In the genomic region with DNA sequence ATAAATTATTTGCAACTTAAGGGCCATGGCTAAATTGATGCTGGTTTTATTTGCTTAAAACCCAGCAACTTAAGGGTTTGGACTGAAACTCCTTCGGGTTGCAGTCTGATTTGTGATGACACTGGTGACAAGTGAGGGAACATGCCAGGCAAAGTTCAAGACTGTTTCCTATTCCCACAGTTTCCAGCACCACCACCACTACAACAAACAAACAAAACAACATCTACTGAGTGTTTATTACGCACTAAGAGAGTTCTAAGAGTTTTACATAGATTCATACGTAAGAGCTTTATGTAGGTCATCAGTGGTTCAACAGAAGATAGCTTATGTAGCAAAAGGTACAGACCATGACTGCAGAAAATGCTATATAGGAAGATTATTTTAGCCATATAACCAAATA, we compare ENCODE assay signal across 28 cellular contexts.
"Had no signal": no experiment of that assay in that cellular context is flagged by ENCODE, and none has a peak within 500 bp of the region (broad histone marks: within the 10 kb centered on the region; RNA-seq: fewer than 3 reads in every experiment).

No MANE protein-coding gene starts in this region.

- H3K27me3 ChIP-seq: neural progenitor cell, ovary, right lobe of liver, sigmoid colon, stomach, thyroid gland, tibial nerve, upper lobe of left lung, vagina had no signal

- H2AFZ ChIP-seq: neural progenitor cell, parathyroid adenoma had no signal

- H3K4me1 ChIP-seq: neural progenitor cell, parathyroid adenoma, psoas muscle, right lobe of liver, sigmoid colon, stomach, thyroid gland, tibial nerve, upper lobe of left lung, vagina had no signal

- H3K27ac Mint-ChIP-seq: natural killer cell; nephron; neural progenitor cell; progenitor cell of endocrine pancreas; stimulated activated effector memory CD8-positive, alpha-beta T cell treated with anti-CD3 and anti-CD28 coated beads, Interleukin-12 subunit alpha, Interleukin-12 subunit beta, amount 100 ng/mL, for 72 hours; stimulated activated naive B cell treated with anti-CD40 and anti-IgM and Interleukin-4, amounts not matched to agents 10 μg/mL and 1 μg/mL and 100 μg/mL, for 72 hours; stimulated activated naive CD8-positive, alpha-beta T cell treated with anti-CD3 and anti-CD28 coated beads, Interleukin-15, Interleukin-2, amounts not matched to agents 100 ng/mL and 50 ng/mL, for 24 hours had no signal

- H3K36me3 Mint-ChIP-seq: natural killer cell; neural progenitor cell; stimulated activated effector memory CD8-positive, alpha-beta T cell treated with anti-CD3 and anti-CD28 coated beads, Interleukin-12 subunit alpha, Interleukin-12 subunit beta, amount 100 ng/mL, for 72 hours; stimulated activated naive B cell treated with anti-CD40 and anti-IgM and Interleukin-4, amounts not matched to agents 10 μg/mL and 1 μg/mL and 100 μg/mL, for 72 hours had no signal

- H3K36me3 ChIP-seq: neural progenitor cell, ovary, right lobe of liver, sigmoid colon, stomach, thoracic aorta, thyroid gland, tibial nerve, upper lobe of left lung, vagina had no signal

- H3K9me3 Mint-ChIP-seq: nephron; neural progenitor cell; stimulated activated naive CD8-positive, alpha-beta T cell treated with anti-CD3 and anti-CD28 coated beads, Interleukin-15, Interleukin-2, amounts not matched to agents 100 ng/mL and 50 ng/mL, for 24 hours had no signal

- H3K27ac ChIP-seq: neural progenitor cell, ovary, parathyroid adenoma, psoas muscle, right lobe of liver, sigmoid colon, stomach, thoracic aorta, thyroid gland, tibial nerve, upper lobe of left lung, vagina had no signal

- FAIRE-seq: small intestine, urothelium cell line had no signal

- ATAC-seq: natural killer cell; psoas muscle; right cardiac atrium; right lobe of liver; stimulated activated effector memory CD8-positive, alpha-beta T cell treated with anti-CD3 and anti-CD28 coated beads, Interleukin-12 subunit alpha, Interleukin-12 subunit beta, amount 100 ng/mL, for 72 hours; stimulated activated naive B cell treated with anti-CD40 and anti-IgM and Interleukin-4, amounts not matched to agents 10 μg/mL and 1 μg/mL and 100 μg/mL, for 72 hours had no signal

- H3K4me1 Mint-ChIP-seq: natural killer cell; nephron; neural progenitor cell; stimulated activated effector memory CD8-positive, alpha-beta T cell treated with anti-CD3 and anti-CD28 coated beads, Interleukin-12 subunit alpha, Interleukin-12 subunit beta, amount 100 ng/mL, for 72 hours; stimulated activated naive B cell treated with anti-CD40 and anti-IgM and Interleukin-4, amounts not matched to agents 10 μg/mL and 1 μg/mL and 100 μg/mL, for 72 hours had no signal

- H3K9me3 ChIP-seq: ovary, right lobe of liver, sigmoid colon, thoracic aorta, thyroid gland, tibial nerve, upper lobe of left lung, vagina had no signal

- DNase-seq: natural killer cell; occipital lobe; ovary; posterior cingulate gyrus; psoas muscle; right cardiac atrium; right lobe of liver; sigmoid colon; small intestine; stimulated activated CD4-positive, alpha-beta T cell treated with anti-CD3 and anti-CD28 coated beads, Interleukin-15, amount 100 ng/mL, for 24 hours; stimulated activated CD4-positive, alpha-beta T cell treated with anti-CD3 and anti-CD28 coated beads, Interleukin-2, amount 100 ng/mL, for 24 hours; stimulated activated CD4-positive, alpha-beta T cell treated with anti-CD3 and anti-CD28 coated beads, Interleukin-2, amount 100 ng/mL, for 48 hours; stimulated activated CD4-positive, alpha-beta T cell treated with anti-CD3 and anti-CD28 coated beads, Interleukin-4, amount 100 ng/mL, for 24 hours; stimulated activated naive B cell treated with anti-CD40 and anti-IgM and Interleukin-4, amounts not matched to agents 10 μg/mL and 1 μg/mL and 100 μg/mL, for 72 hours; stimulated activated naive CD4-positive, alpha-beta T cell treated with Interleukin-2 at 50 U/mL for 16 hours; stomach; thyroid gland; upper lobe of left lung had no signal

- H3K27me3 Mint-ChIP-seq: progenitor cell of endocrine pancreas; stimulated activated naive B cell treated with anti-CD40 and anti-IgM and Interleukin-4, amounts not matched to agents 10 μg/mL and 1 μg/mL and 100 μg/mL, for 72 hours; stimulated activated naive CD8-positive, alpha-beta T cell treated with anti-CD3 and anti-CD28 coated beads, Interleukin-15, Interleukin-2, amounts not matched to agents 100 ng/mL and 50 ng/mL, for 24 hours had no signal

- H3K79me2 ChIP-seq: parathyroid adenoma had no signal

- H3K4me3 ChIP-seq: neural progenitor cell, ovary, psoas muscle, right lobe of liver, sigmoid colon, stomach, thoracic aorta, thyroid gland, tibial nerve, upper lobe of left lung, vagina had no signal

- H3K4me2 ChIP-seq: neural progenitor cell had no signal

- H3K9ac ChIP-seq: neural progenitor cell, parathyroid adenoma had no signal

- H3K4me3 Mint-ChIP-seq: natural killer cell; nephron; neural progenitor cell; stimulated activated effector memory CD8-positive, alpha-beta T cell treated with anti-CD3 and anti-CD28 coated beads, Interleukin-12 subunit alpha, Interleukin-12 subunit beta, amount 100 ng/mL, for 72 hours; stimulated activated naive B cell treated with anti-CD40 and anti-IgM and Interleukin-4, amounts not matched to agents 10 μg/mL and 1 μg/mL and 100 μg/mL, for 72 hours; stimulated activated naive CD8-positive, alpha-beta T cell treated with anti-CD3 and anti-CD28 coated beads, Interleukin-15, Interleukin-2, amounts not matched to agents 100 ng/mL and 50 ng/mL, for 24 hours had no signal
